Comparison of ENCODE assay signal across 1 cellular context in the genomic region with DNA sequence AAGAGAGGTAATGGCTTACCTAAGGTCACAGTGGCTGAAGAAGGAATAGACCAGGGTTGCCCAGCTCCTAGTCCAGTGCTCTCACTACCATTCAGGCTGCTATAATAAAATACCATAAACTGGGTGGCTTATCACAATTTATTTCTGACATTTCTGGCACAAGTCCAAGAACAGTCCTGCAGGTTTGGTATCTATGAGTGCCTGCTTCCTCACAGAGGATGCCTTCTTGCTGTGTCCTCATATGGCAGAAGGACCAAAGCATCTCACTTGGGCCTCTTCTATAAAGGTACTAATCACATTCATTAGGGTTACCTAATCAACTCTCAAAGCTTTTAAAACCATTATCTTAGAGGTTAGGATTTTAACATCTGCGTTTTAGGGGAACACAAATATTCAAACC.
TF ChIP-seq lines count a peak whose summit lies in the region.

No MANE protein-coding gene starts in this region.

TF ChIP-seq in K562, 482 proteins besides CTCF, POLR2A, EP300 and RAD21:
- TF ChIP-seq CREB1 (IDR thresholded peaks at IDR 0.05) (no peak), CREB1 (CRISPR knock-in tag; IDR thresholded peaks at IDR 0.05) (no peak), LEF1 (IDR thresholded peaks at IDR 0.05) (no peak), HNRNPH1 (optimal IDR thresholded peaks at IDR 0.05; ENCODE audit: low read depth, low read length) (no peak), NFIC (IDR thresholded peaks at IDR 0.05) (peak; percentile 85), NFIX (CRISPR knock-in tag; IDR thresholded peaks at IDR 0.05; ENCODE audit: low read depth) (0 out of 2 replicates have a peak, but pooled peaks have one; percentile 29), POLR2AphosphoS5 (IDR thresholded peaks at IDR 0.05; ENCODE audit: control insufficient read depth, insufficient read depth, low read depth, low read length) (peak; percentile 39; the same call in 1 of the 2 replicates), MCM7 (IDR thresholded peaks at IDR 0.05) (no peak), MXI1 (IDR thresholded peaks at IDR 0.05; ENCODE audit: low read depth, low read length) (no peak)
- TF ChIP-seq, protein P1, sequence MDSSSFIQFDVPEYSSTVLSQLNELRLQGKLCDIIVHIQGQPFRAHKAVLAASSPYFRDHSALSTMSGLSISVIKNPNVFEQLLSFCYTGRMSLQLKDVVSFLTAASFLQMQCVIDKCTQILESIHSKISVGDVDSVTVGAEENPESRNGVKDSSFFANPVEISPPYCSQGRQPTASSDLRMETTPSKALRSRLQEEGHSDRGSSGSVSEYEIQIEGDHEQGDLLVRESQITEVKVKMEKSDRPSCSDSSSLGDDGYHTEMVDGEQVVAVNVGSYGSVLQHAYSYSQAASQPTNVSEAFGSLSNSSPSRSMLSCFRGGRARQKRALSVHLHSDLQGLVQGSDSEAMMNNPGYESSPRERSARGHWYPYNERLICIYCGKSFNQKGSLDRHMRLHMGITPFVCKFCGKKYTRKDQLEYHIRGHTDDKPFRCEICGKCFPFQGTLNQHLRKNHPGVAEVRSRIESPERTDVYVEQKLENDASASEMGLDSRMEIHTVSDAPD (CRISPR knock-in tag; IDR thresholded peaks at IDR 0.05) = no peak
- TF ChIP-seq, protein P2, sequence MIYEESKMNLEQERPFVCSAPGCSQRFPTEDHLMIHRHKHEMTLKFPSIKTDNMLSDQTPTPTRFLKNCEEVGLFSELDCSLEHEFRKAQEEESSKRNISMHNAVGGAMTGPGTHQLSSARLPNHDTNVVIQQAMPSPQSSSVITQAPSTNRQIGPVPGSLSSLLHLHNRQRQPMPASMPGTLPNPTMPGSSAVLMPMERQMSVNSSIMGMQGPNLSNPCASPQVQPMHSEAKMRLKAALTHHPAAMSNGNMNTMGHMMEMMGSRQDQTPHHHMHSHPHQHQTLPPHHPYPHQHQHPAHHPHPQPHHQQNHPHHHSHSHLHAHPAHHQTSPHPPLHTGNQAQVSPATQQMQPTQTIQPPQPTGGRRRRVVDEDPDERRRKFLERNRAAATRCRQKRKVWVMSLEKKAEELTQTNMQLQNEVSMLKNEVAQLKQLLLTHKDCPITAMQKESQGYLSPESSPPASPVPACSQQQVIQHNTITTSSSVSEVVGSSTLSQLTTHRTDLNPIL (CRISPR knock-in tag; IDR thresholded peaks at IDR 0.05) = no peak
- TF ChIP-seq, protein P3, sequence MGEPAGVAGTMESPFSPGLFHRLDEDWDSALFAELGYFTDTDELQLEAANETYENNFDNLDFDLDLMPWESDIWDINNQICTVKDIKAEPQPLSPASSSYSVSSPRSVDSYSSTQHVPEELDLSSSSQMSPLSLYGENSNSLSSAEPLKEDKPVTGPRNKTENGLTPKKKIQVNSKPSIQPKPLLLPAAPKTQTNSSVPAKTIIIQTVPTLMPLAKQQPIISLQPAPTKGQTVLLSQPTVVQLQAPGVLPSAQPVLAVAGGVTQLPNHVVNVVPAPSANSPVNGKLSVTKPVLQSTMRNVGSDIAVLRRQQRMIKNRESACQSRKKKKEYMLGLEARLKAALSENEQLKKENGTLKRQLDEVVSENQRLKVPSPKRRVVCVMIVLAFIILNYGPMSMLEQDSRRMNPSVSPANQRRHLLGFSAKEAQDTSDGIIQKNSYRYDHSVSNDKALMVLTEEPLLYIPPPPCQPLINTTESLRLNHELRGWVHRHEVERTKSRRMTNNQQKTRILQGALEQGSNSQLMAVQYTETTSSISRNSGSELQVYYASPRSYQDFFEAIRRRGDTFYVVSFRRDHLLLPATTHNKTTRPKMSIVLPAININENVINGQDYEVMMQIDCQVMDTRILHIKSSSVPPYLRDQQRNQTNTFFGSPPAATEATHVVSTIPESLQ (CRISPR knock-in tag; IDR thresholded peaks at IDR 0.05) = no peak
- TF ChIP-seq, protein P4, sequence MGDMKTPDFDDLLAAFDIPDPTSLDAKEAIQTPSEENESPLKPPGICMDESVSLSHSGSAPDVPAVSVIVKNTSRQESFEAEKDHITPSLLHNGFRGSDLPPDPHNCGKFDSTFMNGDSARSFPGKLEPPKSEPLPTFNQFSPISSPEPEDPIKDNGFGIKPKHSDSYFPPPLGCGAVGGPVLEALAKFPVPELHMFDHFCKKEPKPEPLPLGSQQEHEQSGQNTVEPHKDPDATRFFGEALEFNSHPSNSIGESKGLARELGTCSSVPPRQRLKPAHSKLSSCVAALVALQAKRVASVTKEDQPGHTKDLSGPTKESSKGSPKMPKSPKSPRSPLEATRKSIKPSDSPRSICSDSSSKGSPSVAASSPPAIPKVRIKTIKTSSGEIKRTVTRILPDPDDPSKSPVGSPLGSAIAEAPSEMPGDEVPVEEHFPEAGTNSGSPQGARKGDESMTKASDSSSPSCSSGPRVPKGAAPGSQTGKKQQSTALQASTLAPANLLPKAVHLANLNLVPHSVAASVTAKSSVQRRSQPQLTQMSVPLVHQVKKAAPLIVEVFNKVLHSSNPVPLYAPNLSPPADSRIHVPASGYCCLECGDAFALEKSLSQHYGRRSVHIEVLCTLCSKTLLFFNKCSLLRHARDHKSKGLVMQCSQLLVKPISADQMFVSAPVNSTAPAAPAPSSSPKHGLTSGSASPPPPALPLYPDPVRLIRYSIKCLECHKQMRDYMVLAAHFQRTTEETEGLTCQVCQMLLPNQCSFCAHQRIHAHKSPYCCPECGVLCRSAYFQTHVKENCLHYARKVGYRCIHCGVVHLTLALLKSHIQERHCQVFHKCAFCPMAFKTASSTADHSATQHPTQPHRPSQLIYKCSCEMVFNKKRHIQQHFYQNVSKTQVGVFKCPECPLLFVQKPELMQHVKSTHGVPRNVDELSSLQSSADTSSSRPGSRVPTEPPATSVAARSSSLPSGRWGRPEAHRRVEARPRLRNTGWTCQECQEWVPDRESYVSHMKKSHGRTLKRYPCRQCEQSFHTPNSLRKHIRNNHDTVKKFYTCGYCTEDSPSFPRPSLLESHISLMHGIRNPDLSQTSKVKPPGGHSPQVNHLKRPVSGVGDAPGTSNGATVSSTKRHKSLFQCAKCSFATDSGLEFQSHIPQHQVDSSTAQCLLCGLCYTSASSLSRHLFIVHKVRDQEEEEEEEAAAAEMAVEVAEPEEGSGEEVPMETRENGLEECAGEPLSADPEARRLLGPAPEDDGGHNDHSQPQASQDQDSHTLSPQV (IDR thresholded peaks at IDR 0.05) = no peak
TF ChIP-seq in K562: peak in this region for 3.
